ENCODE assay signal across 1 cellular context in genomic region chr2:86584164-86584913, GRCh38.
TF ChIP-seq lines count a peak whose summit lies in the region.

No MANE protein-coding gene starts in this region.

TF ChIP-seq in K562, 482 proteins besides CTCF, POLR2A, EP300 and RAD21 (continued from another document and continues in another):
- TF ChIP-seq PRDM10 (IDR thresholded peaks at IDR 0.05; ENCODE audit: partially characterized antibody) (no peak), MCM3 (IDR thresholded peaks at IDR 0.05) (no peak), HMG20B (CRISPR knock-in tag; IDR thresholded peaks at IDR 0.05) (no peak), ETS1 (conservative IDR thresholded peaks at IDR 0.05; ENCODE audit: control insufficient read depth, low read depth, low read length) (no peak), GTF2E2 (tag; IDR thresholded peaks at IDR 0.05) (0 out of 2 replicates have a peak, but pooled peaks have one; percentile 25), NONO (IDR thresholded peaks at IDR 0.05; ENCODE audit: low read depth in 2 of 2, low read length in 1 of 2) (no peak), MTA3 (IDR thresholded peaks at IDR 0.05; ENCODE audit: borderline replicate concordance) (no peak), ZBTB5 (IDR thresholded peaks at IDR 0.05) (no peak), ARID1B (IDR thresholded peaks at IDR 0.05) (peak; percentile 79), SP2 (IDR thresholded peaks at IDR 0.05; ENCODE audit: extremely low read depth, low read depth, low read length, poor library complexity, severe bottlenecking) (no peak), CBX2 (IDR thresholded peaks at IDR 0.05; ENCODE audit: insufficient read depth, low read length, poor library complexity, severe bottlenecking) (no peak), ZNF280A (IDR thresholded peaks at IDR 0.05; ENCODE audit: low read depth, partially characterized antibody) (no peak), HSF4 (CRISPR knock-in tag; IDR thresholded peaks at IDR 0.05; ENCODE audit: borderline replicate concordance) (no peak), PYGO2 (tag; IDR thresholded peaks at IDR 0.05) (no peak), TRIM24 (IDR thresholded peaks at IDR 0.05) (peak in 1 of 2 experiments; percentile 40; a peak in 1 of 4 replicates), JUN (IDR thresholded peaks at IDR 0.05; ENCODE audit: borderline replicate concordance, low read depth, low read length) (0 out of 2 replicates have a peak, but pooled peaks have one; percentile 51), JUN (CRISPR knock-in tag; IDR thresholded peaks at IDR 0.05; ENCODE audit: borderline replicate concordance) (no peak), PHF20 (IDR thresholded peaks at IDR 0.05; ENCODE audit: partially characterized antibody) (no peak), SIRT6 (IDR thresholded peaks at IDR 0.05; ENCODE audit: low read depth, low read length) (no peak), ARID2 (IDR thresholded peaks at IDR 0.05) (no peak), PHF21A (IDR thresholded peaks at IDR 0.05; ENCODE audit: borderline replicate concordance, low read depth) (no peak), RNF219 (CRISPR knock-in tag; IDR thresholded peaks at IDR 0.05) (no peak), RHOXF2B (CRISPR knock-in tag; conservative IDR thresholded peaks at IDR 0.05) (no peak), ZNF644 (tag; IDR thresholded peaks at IDR 0.05; ENCODE audit: low read depth) (no peak), FOXK2 (conservative IDR thresholded peaks at IDR 0.05 in 1 of 2, IDR thresholded peaks at IDR 0.05 in 1 of 2; ENCODE audit: low read depth in 2 of 2) (peak; percentile 24 to 35; a peak in 1 of 4 replicates), SMARCA4 (IDR thresholded peaks at IDR 0.05) (peak; percentile 85), C11orf30 (IDR thresholded peaks at IDR 0.05; ENCODE audit: low read depth) (peak; percentile 86), ZNF263 (CRISPR knock-in tag; IDR thresholded peaks at IDR 0.05; ENCODE audit: borderline replicate concordance) (no peak), ZNF217 (CRISPR knock-in tag; IDR thresholded peaks at IDR 0.05) (no peak), POLR3G (IDR thresholded peaks at IDR 0.05; ENCODE audit: extremely low read depth, insufficient read length, insufficient replicate concordance) (no peak), BCLAF1 (IDR thresholded peaks at IDR 0.05; ENCODE audit: borderline replicate concordance in 1 of 2, control insufficient read depth in 1 of 2, low read depth in 2 of 2, low read length in 1 of 2) (no peak), ZNF197 (CRISPR knock-in tag; IDR thresholded peaks at IDR 0.05; ENCODE audit: low read depth) (no peak), PTBP1 (IDR thresholded peaks at IDR 0.05; ENCODE audit: low read depth, low read length) (no peak), DLX4 (CRISPR knock-in tag; IDR thresholded peaks at IDR 0.05) (no peak), ZNF324 (CRISPR knock-in tag; IDR thresholded peaks at IDR 0.05) (no peak), ZNF609 (CRISPR knock-in tag; IDR thresholded peaks at IDR 0.05; ENCODE audit: borderline replicate concordance) (no peak), CREBBP (IDR thresholded peaks at IDR 0.05; ENCODE audit: low read depth, low read length) (no peak), ATF4 (CRISPR knock-in tag; IDR thresholded peaks at IDR 0.05) (no peak), NELFE (IDR thresholded peaks at IDR 0.05; ENCODE audit: insufficient read depth, insufficient read length) (no peak), SRSF3 (IDR thresholded peaks at IDR 0.05; ENCODE audit: insufficient read depth, low read length) (no peak)
